8 cellular contexts compared by ENCODE assay signal in the genomic region with DNA sequence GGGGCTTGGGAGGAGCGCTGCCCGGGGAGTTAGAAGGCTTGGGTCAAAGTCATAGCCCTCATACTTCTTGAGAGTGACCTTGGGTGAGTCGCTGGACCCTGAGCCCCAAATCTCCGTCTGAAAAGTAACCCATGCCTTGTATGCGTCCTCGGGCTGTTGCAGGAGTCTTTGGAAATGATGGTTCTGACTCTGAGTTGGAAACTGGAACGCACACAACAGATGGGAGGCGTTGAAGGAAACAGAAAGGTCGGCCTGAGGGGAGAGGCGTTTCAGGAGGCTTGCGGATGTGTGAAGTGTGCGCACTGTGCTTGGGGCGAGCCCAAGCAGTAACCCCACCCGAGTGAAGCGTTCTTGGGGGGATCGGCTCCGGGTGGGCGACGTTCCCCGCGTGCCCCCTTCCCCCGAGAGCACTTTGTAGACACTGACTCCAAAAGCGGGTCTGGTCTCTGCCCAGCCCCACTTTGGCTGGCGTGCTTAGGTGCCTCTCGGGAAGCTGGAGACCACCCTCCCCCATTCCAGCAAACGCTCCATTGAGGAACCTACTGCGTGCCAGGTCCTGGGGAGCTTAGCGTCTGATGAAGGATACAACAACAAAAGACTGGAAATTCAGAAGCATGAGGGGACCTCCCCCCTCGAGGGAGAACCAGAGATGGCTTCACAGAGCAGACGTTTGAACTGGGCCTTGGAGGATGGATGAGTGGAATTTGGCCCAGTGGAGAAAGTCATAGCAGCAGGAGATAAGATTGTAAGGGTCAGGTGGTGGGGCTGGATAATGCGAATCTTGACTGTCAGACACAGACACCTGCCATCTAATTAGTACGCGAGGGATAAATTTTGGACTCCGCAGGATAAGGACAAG. TPM values are rescaled to one million over a fixed set of nuclear protein-coding genes. Genes with fewer than 3 reads are reported as not detected.
DNase-seq lines count a peak whose midpoint lies in the region; ATAC-seq and TF ChIP-seq lines count a peak whose summit lies in the region.

No MANE protein-coding gene starts in this region.

- peak overlapping the region in 53 of 59 donors; percentile 45 to 97 (median 89) for H3K27ac ChIP-seq in dorsolateral prefrontal cortex
- no peak overlapping the region for H3K27ac ChIP-seq in mesodermal cell (ENCODE audit: low read depth, low read length, severe bottlenecking)

- no peak for ATAC-seq in HG02798 (IDR thresholded peaks at IDR 0.05; ENCODE audit: poor library complexity, unreplicated experiment)
- ATAC-seq in HG03342 (IDR thresholded peaks at IDR 0.05; ENCODE audit: unreplicated experiment) = no peak

- 87 to 89% methylated on average over 29 to 34 of the region's 34 CpGs for WGBS in mesodermal cell (ENCODE audit: insufficient coverage in 2 of 2), 2 experiments

- intact Hi-C loops in dorsolateral prefrontal cortex (cut with DNase I) = loop anchor here (5.0 to 10.0 kb wide), 8 partner anchors 120 to 497 kb away; partner anchors contain the start of genes ALDH1B1 (in 1 of the 2), EXOSC3 (in 1 of the 2), FBXO10 (in 1 of the 2) and POLR1E (in 1 of the 2)

- H3K27me3 ChIP-seq in dorsolateral prefrontal cortex = no peaks in the 10 kb centered on the region

- H3K4me3 ChIP-seq in dorsolateral prefrontal cortex = peak overlapping the region; percentile 51 to 100 (median 94)
- H3K4me3 ChIP-seq in mesodermal cell (ENCODE audit: extremely low read depth, insufficient read depth, low read length, poor library complexity, severe bottlenecking) = peak overlapping the region; percentile 79

- H3K9me3 ChIP-seq in mesodermal cell (ENCODE audit: control insufficient read depth, low read length) = no peaks in the 10 kb centered on the region

- no peaks in the 10 kb centered on the region for H3K36me3 ChIP-seq in mesodermal cell (ENCODE audit: control insufficient read depth, insufficient read depth, low read length)

- peak; percentile 42 for DNase-seq in ELR (ENCODE audit: low read depth)
- peak; percentile 48 to 54 for DNase-seq in NCI-H526 (lab: John Stamatoyannopoulos, UW)
- no peak for DNase-seq in dorsolateral prefrontal cortex
- no peak for DNase-seq in SHP77 (lab: John Stamatoyannopoulos, UW)
- no peak for DNase-seq in stimulated activated CD4-positive, alpha-beta T cell treated with anti-CD3 and anti-CD28 coated beads, Interleukin-2, amount 100 ng/mL, for 48 hours

- H3K4me1 ChIP-seq in mesodermal cell (ENCODE audit: control insufficient read depth, insufficient read depth, low read length, poor library complexity, severe bottlenecking) = peaks cover 11% of the 10 kb centered on the region

- TF ChIP-seq CTCF in dorsolateral prefrontal cortex (IDR thresholded peaks at IDR 0.05 in 54 of 56, conservative IDR thresholded peaks at IDR 0.05 in 2 of 56; ENCODE audit: low read depth in 1 of 56, partially characterized antibody in 56 of 56) = no peak

RNA-seq across cellular contexts. Expression of gene SLC25A51, which starts 0.9 kb away (rescaled TPM):
- total RNA-seq in dorsolateral prefrontal cortex = 10 to 100 TPM; 21.6 to 40.8 (median 32.4) TPM
- polyA plus RNA-seq in mesodermal cell (2013, experiment 1 of 2) = 16.0 TPM
- 17.6 TPM for polyA plus RNA-seq in mesodermal cell (2013, experiment 2 of 2)

Comparison
In these comparisons a context has a peak if more than half of its experiments do, and no peak if none do; other contexts are left out.
1. DNase-seq: peak in ELR (single experiment) and NCI-H526 (2 of 2); none in dorsolateral prefrontal cortex (0 of 10), SHP77 (0 of 2) and stimulated activated CD4-positive, alpha-beta T cell treated with anti-CD3 and anti-CD28 coated beads, Interleukin-2, amount 100 ng/mL, for 48 hours (0 of 2).